ENCODE assay signal across 22 cellular contexts in genomic region chr10:28624351-28624750, GRCh38. TPM values are rescaled to one million over a fixed set of nuclear protein-coding genes. Genes with fewer than 3 reads are reported as not detected.
A peak's percentile ranks its signal among the peaks of the same experiment; 100 is the strongest.
DNase-seq lines count a peak whose midpoint lies in the region; ATAC-seq, FAIRE-seq and TF ChIP-seq lines count a peak whose summit lies in the region.
"Had no signal": no experiment of that assay in that cellular context is flagged by ENCODE, and none has a peak within 500 bp of the region (broad histone marks: within the 10 kb centered on the region; RNA-seq: fewer than 3 reads in every experiment).

No MANE protein-coding gene starts in this region.

- no peaks in the 10 kb centered on the region for H3K4me1 ChIP-seq in Caco-2
- H3K4me1 ChIP-seq in endothelial cell of umbilical vein (ENCODE audit: control insufficient read depth, extremely low read depth, insufficient read depth, low read length), result no peaks in the 10 kb centered on the region

- peaks cover 6% of the 10 kb centered on the region for H3K4me1 Mint-ChIP-seq in Caco-2 (ENCODE audit: low read depth, unreplicated experiment)
- peaks cover 5% of the 10 kb centered on the region for H3K4me1 Mint-ChIP-seq in activated T-helper 1 cell treated with anti-CD3 and anti-CD28 coated beads, Interleukin-12 subunit alpha, Interleukin-12 subunit beta, Interleukin-2, Interleukin-4 antibody, amounts not matched to agents 30 ng/mL and 10 ng/mL and 1 ng/mL, durations not matched to agents 14 hours and 24 hours and 36 hours (ENCODE audit: low read depth)

- DNase-seq in Caco-2 (no peak), KBM-7 (peak; percentile 8), endothelial cell of umbilical vein (ENCODE audit: low read depth, low spot score) (no peak), DMS114 treated with DMSO at 0.1 percent for 48 hours (lab: John Stamatoyannopoulos, UW; ENCODE audit: unreplicated experiment) (no peak), NCI-H748 (lab: John Stamatoyannopoulos, UW; ENCODE audit: unreplicated experiment) (no peak)
- DNase-seq in activated T-helper 1 cell treated with anti-CD3 and anti-CD28 coated beads, Interleukin-12 subunit alpha, Interleukin-12 subunit beta, Interleukin-2, Interleukin-4 antibody, amounts not matched to agents 30 ng/mL and 10 ng/mL and 1 ng/mL, durations not matched to agents 14 hours and 24 hours and 36 hours (ENCODE audit: low spot score), result no peak
- DNase-seq: activated CD4-positive, alpha-beta T cell treated with anti-CD3 and anti-CD28 coated beads, Interleukin-2, amount 50 U/mL, for 4 hours; activated naive CD4-positive, alpha-beta T cell treated with Interleukin-2 at 50 U/mL for 16 hours; aorta; effector CD4-positive, alpha-beta T cell; KG1; left ventricle myocardium inferior; NCI-H1105 treated with DMSO at 0.1 percent for 48 hours; NCI-H2171 treated with DMSO at 0.1 percent for 48 hours; NCI-H748 treated with DMSO at 0.1 percent for 48 hours; nucleus accumbens; right cardiac atrium; stimulated activated naive CD4-positive, alpha-beta T cell treated with Interleukin-2 at 50 U/mL for 16 hours; upper lobe of left lung had no signal

- H3K27ac Mint-ChIP-seq in Caco-2 (ENCODE audit: unreplicated experiment), result peak overlapping the region; percentile 1
- no peak overlapping the region for H3K27ac Mint-ChIP-seq in activated T-helper 1 cell treated with anti-CD3 and anti-CD28 coated beads, Interleukin-12 subunit alpha, Interleukin-12 subunit beta, Interleukin-2, Interleukin-4 antibody, amounts not matched to agents 30 ng/mL and 10 ng/mL and 1 ng/mL, durations not matched to agents 14 hours and 24 hours and 36 hours

- H3K27me3 ChIP-seq in Caco-2 (replicated peaks; ENCODE audit: control insufficient read depth, insufficient read depth, low read length) (no peaks in the 10 kb centered on the region), endothelial cell of umbilical vein (ENCODE audit: control insufficient read depth in 2 of 2, insufficient read depth in 2 of 2, low read length in 2 of 2) (peaks cover 4 to 7% of the 10 kb centered on the region in 2 experiments)
- H3K27me3 ChIP-seq: upper lobe of left lung had no signal

- BruUV-seq in Caco-2 (replicated peaks; lab: Mats Ljungman, UMichigan), result no TSS peak
- BruUV-seq in endothelial cell of umbilical vein (replicated peaks; lab: Mats Ljungman, UMichigan), result no TSS peak

- dilution Hi-C loops in endothelial cell of umbilical vein (cut with MboI; ENCODE audit: extremely low pct_ligation_motif_present, low sequenced_read_pairs), result no loop called here

- H3K9me3 ChIP-seq in Caco-2 (no peaks in the 10 kb centered on the region), endothelial cell of umbilical vein (replicated peaks; ENCODE audit: control insufficient read depth, insufficient read depth, low read length) (no peaks in the 10 kb centered on the region)
- H3K9me3 ChIP-seq: left ventricle myocardium inferior, upper lobe of left lung had no signal

- H3K9me3 Mint-ChIP-seq in Caco-2 (ENCODE audit: unreplicated experiment), result no peaks in the 10 kb centered on the region
- H3K9me3 Mint-ChIP-seq in activated T-helper 1 cell treated with anti-CD3 and anti-CD28 coated beads, Interleukin-12 subunit alpha, Interleukin-12 subunit beta, Interleukin-2, Interleukin-4 antibody, amounts not matched to agents 30 ng/mL and 10 ng/mL and 1 ng/mL, durations not matched to agents 14 hours and 24 hours and 36 hours, result no peaks in the 10 kb centered on the region

- intact Hi-C loops in Caco-2 (cut with micrococcal nuclease; ENCODE audit: unreplicated experiment), result loop anchor here (5.0 kb wide), 1 partner anchor 192 kb away; no protein-coding TSS in a partner anchor
- intact Hi-C loops in endothelial cell of umbilical vein (cut with micrococcal nuclease), result loop anchor here (10.0 kb wide), 1 partner anchor 620 kb away; no protein-coding TSS in a partner anchor
- intact Hi-C loops in activated T-helper 1 cell treated with anti-CD3 and anti-CD28 coated beads, Interleukin-12 subunit alpha, Interleukin-12 subunit beta, Interleukin-2, Interleukin-4 antibody, amounts not matched to agents 30 ng/mL and 10 ng/mL and 1 ng/mL, durations not matched to agents 14 hours and 24 hours and 36 hours (cut with micrococcal nuclease), result no loop called here

- H3K79me2 ChIP-seq in endothelial cell of umbilical vein (ENCODE audit: control insufficient read depth, insufficient read depth, low read length), result no peaks in the 10 kb centered on the region

- no peaks in the 10 kb centered on the region for H4K20me1 ChIP-seq in endothelial cell of umbilical vein (replicated peaks; ENCODE audit: control insufficient read depth, extremely low read depth, insufficient read depth, low read length)

- ATAC-seq in GM19452 (IDR thresholded peaks at IDR 0.05; ENCODE audit: unreplicated experiment) (peak; percentile 59), GM18511 (IDR thresholded peaks at IDR 0.05; ENCODE audit: unreplicated experiment) (no peak)
- ATAC-seq: right cardiac atrium had no signal

- H3K4me3 ChIP-seq in Caco-2 (ENCODE audit: low read depth, low read length), result no peak overlapping the region
- no peak overlapping the region for H3K4me3 ChIP-seq in endothelial cell of umbilical vein (replicated peaks in 1 of 3; ENCODE audit: insufficient read depth in 1 of 3, low read depth in 1 of 3, low read length in 3 of 3)
- H3K4me3 ChIP-seq: left ventricle myocardium inferior, upper lobe of left lung had no signal

- H3K36me3 ChIP-seq in Caco-2 (ENCODE audit: control insufficient read depth, insufficient read depth, low read length), result peaks cover 1% of the 10 kb centered on the region; the same call in 1 of the 2 replicates
- H3K36me3 ChIP-seq in endothelial cell of umbilical vein (ENCODE audit: control insufficient read depth in 2 of 2, extremely low read depth in 1 of 2, insufficient read depth in 2 of 2, low read length in 2 of 2), result peaks cover 0 to 5% of the 10 kb centered on the region in 2 experiments

- peaks cover 78% of the 10 kb centered on the region for H3K36me3 Mint-ChIP-seq in Caco-2 (ENCODE audit: insufficient read depth, unreplicated experiment)
- H3K36me3 Mint-ChIP-seq in activated T-helper 1 cell treated with anti-CD3 and anti-CD28 coated beads, Interleukin-12 subunit alpha, Interleukin-12 subunit beta, Interleukin-2, Interleukin-4 antibody, amounts not matched to agents 30 ng/mL and 10 ng/mL and 1 ng/mL, durations not matched to agents 14 hours and 24 hours and 36 hours (ENCODE audit: low read depth), result peaks cover 19% of the 10 kb centered on the region

- no peak overlapping the region for H3K27ac ChIP-seq in endothelial cell of umbilical vein (ENCODE audit: insufficient read depth, low read depth, low read length)
- H3K27ac ChIP-seq: left ventricle myocardium inferior, upper lobe of left lung had no signal

- no peaks in the 10 kb centered on the region for H3K9me1 ChIP-seq in endothelial cell of umbilical vein (replicated peaks; ENCODE audit: control insufficient read depth, extremely low read depth, insufficient read depth, low read length)

- H2AFZ ChIP-seq in endothelial cell of umbilical vein (ENCODE audit: low read depth, low read length), result no peak overlapping the region

- TF ChIP-seq CTCF in Caco-2 (IDR thresholded peaks at IDR 0.05; ENCODE audit: insufficient read depth in 1 of 2, low read depth in 1 of 2, low read length in 1 of 2, severe bottlenecking in 1 of 2, unreplicated experiment in 1 of 2), result no peak
- no peak for TF ChIP-seq CTCF in endothelial cell of umbilical vein (IDR thresholded peaks at IDR 0.05; ENCODE audit: extremely low read depth in 1 of 2, insufficient read depth in 1 of 2, low read depth in 1 of 2, low read length in 2 of 2)

- POLR2A ChIA-PET in Caco-2 (lab: Charles Lee) (no interaction called here), endothelial cell of umbilical vein (lab: Charles Lee) (no interaction called here)

- no peaks in the 10 kb centered on the region for H3K27me3 Mint-ChIP-seq in Caco-2 (ENCODE audit: insufficient read depth, unreplicated experiment)
- peaks cover 12% of the 10 kb centered on the region for H3K27me3 Mint-ChIP-seq in activated T-helper 1 cell treated with anti-CD3 and anti-CD28 coated beads, Interleukin-12 subunit alpha, Interleukin-12 subunit beta, Interleukin-2, Interleukin-4 antibody, amounts not matched to agents 30 ng/mL and 10 ng/mL and 1 ng/mL, durations not matched to agents 14 hours and 24 hours and 36 hours (ENCODE audit: insufficient read depth)

- H3K4me2 ChIP-seq in endothelial cell of umbilical vein (ENCODE audit: insufficient read depth, low read length), result no peak overlapping the region

- CTCF ChIA-PET in Caco-2 (lab: Charles Lee) (no interaction called here), endothelial cell of umbilical vein (lab: Charles Lee) (interaction anchor here (1.9 to 10.2 kb wide), 2 partner anchors 40 to 679 kb away, joined by 6 to 130 read pairs; no protein-coding TSS in a partner anchor)

- in situ Hi-C loops in KBM-7 (cut with MboI; ENCODE audit: low pct_unique_long_range_greater_than_20kb, low sequenced_read_pairs), result no loop called here

- H3K4me3 Mint-ChIP-seq in Caco-2 (ENCODE audit: unreplicated experiment), result no peak overlapping the region
- no peak overlapping the region for H3K4me3 Mint-ChIP-seq in activated T-helper 1 cell treated with anti-CD3 and anti-CD28 coated beads, Interleukin-12 subunit alpha, Interleukin-12 subunit beta, Interleukin-2, Interleukin-4 antibody, amounts not matched to agents 30 ng/mL and 10 ng/mL and 1 ng/mL, durations not matched to agents 14 hours and 24 hours and 36 hours

- TF ChIP-seq POLR2A in endothelial cell of umbilical vein (IDR thresholded peaks at IDR 0.05; ENCODE audit: low read depth, low read length), result no peak

- no peak for FAIRE-seq in endothelial cell of umbilical vein (lab: Jason Lieb, UNC)
- FAIRE-seq: TTC549 had no signal

- H3K9ac ChIP-seq in endothelial cell of umbilical vein (replicated peaks; ENCODE audit: extremely low read depth, insufficient read depth, low read length), result no peak overlapping the region

TF ChIP-seq in endothelial cell of umbilical vein, 7 proteins besides CTCF, POLR2A, EP300 and RAD21 (continues in another document):
- peak; percentile 18 for TF ChIP-seq POLR2AphosphoS5 (IDR thresholded peaks at IDR 0.05; ENCODE audit: insufficient read depth, low read depth, low read length)

RNA-seq across cellular contexts. Expression of gene BAMBI, which starts 53.0 kb away (rescaled TPM):
- 146 and 165 TPM in 2 replicates for total RNA-seq in Caco-2 (2022)
- 3.2 and 4.3 TPM in 2 replicates for total RNA-seq in endothelial cell of umbilical vein
- polyA plus RNA-seq in endothelial cell of umbilical vein, result 3.2 TPM in 2 replicates
- 3.0 and 3.3 TPM in 2 replicates for polyA plus RNA-seq in endothelial cell of umbilical vein (2011; cell fraction: cytosol; rRNA removed)
- 2.4 and 3.6 TPM in 2 replicates for polyA plus RNA-seq in endothelial cell of umbilical vein (2011; cell fraction: nucleus; rRNA removed)
- polyA plus RNA-seq in endothelial cell of umbilical vein (2012), result 4.3 and 5.5 TPM in 2 replicates
- polyA minus RNA-seq in endothelial cell of umbilical vein, result 2.6 TPM in 2 replicates
- polyA minus RNA-seq in endothelial cell of umbilical vein (2011; cell fraction: cytosol; rRNA and poly(A)+ RNA removed), result 1.0 TPM
- 0.87 and 1.1 TPM in 2 replicates for polyA minus RNA-seq in endothelial cell of umbilical vein (2011; cell fraction: nucleus; rRNA and poly(A)+ RNA removed)
- total RNA-seq in activated T-helper 1 cell treated with anti-CD3 and anti-CD28 coated beads, Interleukin-12 subunit alpha, Interleukin-12 subunit beta, Interleukin-2, Interleukin-4 antibody, amounts not matched to agents 30 ng/mL and 10 ng/mL and 1 ng/mL, durations not matched to agents 14 hours and 24 hours and 36 hours, result 0.23 and 0.81 TPM in 2 replicates

Comparison
In these comparisons a context has a peak if more than half of its experiments do, and no peak if none do; other contexts are left out.
1. RNA of gene BAMBI, which starts 53.0 kb away (total RNA-seq): 146 to 165 TPM in Caco-2; 3.2 to 4.3 TPM in endothelial cell of umbilical vein and 0.23 to 0.81 TPM in activated T-helper 1 cell treated with anti-CD3 and anti-CD28 coated beads, Interleukin-12 subunit alpha, Interleukin-12 subunit beta, Interleukin-2, Interleukin-4 antibody, amounts not matched to agents 30 ng/mL and 10 ng/mL and 1 ng/mL, durations not matched to agents 14 hours and 24 hours and 36 hours; every median in the first group is over 10 times any median in the second.